Comparison of ENCODE assay signal across 39 cellular contexts in genomic region chr6:12481292-12481691, GRCh38.
"Had no signal": no experiment of that assay in that cellular context is flagged by ENCODE, and none has a peak within 500 bp of the region (broad histone marks: within the 10 kb centered on the region; RNA-seq: fewer than 3 reads in every experiment).

No MANE protein-coding gene starts in this region.

- H3K27ac Mint-ChIP-seq: activated naive CD4-positive, alpha-beta T cell treated with anti-CD3 and anti-CD28 coated beads for 36 hours; activated naive CD4-positive, alpha-beta T cell treated with anti-CD3 and anti-CD28 coated beads, Interleukin-2, amount 10 ng/mL, durations not matched to agents 7 days and 5 days; activated naive CD4-positive, alpha-beta T cell treated with anti-CD3 and anti-CD28 coated beads, Interleukin-2, amount 50 U/mL, for 24 hours; activated naive CD4-positive, alpha-beta T cell treated with anti-CD3 and anti-CD28 coated beads, Interleukin-2, amount 50 U/mL, for 72 hours; activated naive CD8-positive, alpha-beta T cell; activated naive CD8-positive, alpha-beta T cell treated with anti-CD3 and anti-CD28 coated beads for 36 hours; activated naive CD8-positive, alpha-beta T cell treated with anti-CD3 and anti-CD28 coated beads, Interleukin-2, amount 10 ng/mL, durations not matched to agents 7 days and 5 days; activated naive CD8-positive, alpha-beta T cell treated with anti-CD3 and anti-CD28 coated beads, Interleukin-2, amount 50 U/mL, for 24 hours; activated T-cell treated with anti-CD3 and anti-CD28 coated beads, Interleukin-2, amount 50 U/mL, for 24 hours; activated T-cell treated with anti-CD3 and anti-CD28 coated beads, Interleukin-2, amount 50 U/mL, for 72 hours; activated T-helper 1 cell treated with anti-CD3 and anti-CD28 coated beads, Interleukin-12 subunit alpha, Interleukin-12 subunit beta, Interleukin-2, Interleukin-4 antibody, amounts not matched to agents 30 ng/mL and 10 ng/mL and 1 ng/mL, durations not matched to agents 14 hours and 24 hours and 36 hours; activated T-helper 17 cell treated with anti-CD3 and anti-CD28 coated beads, Interleukin-2, amount 50 U/mL, for 72 hours; activated T-helper 2 cell treated with anti-CD3 and anti-CD28 coated beads, Interferon-gamma antibody, Interleukin-2, Interleukin-4, amounts not matched to agents 10 μg/mL and 5 μg/mL and 100 μg/mL, durations not matched to agents 14 hours and 24 hours and 36 hours had no signal

- H3K9me3 ChIP-seq: adrenal gland, ascending aorta, body of pancreas, breast epithelium had no signal

- H3K4me3 ChIP-seq: adrenal gland, ascending aorta, body of pancreas, breast epithelium, cardiac muscle cell had no signal

- H3K27me3 Mint-ChIP-seq: activated naive CD4-positive, alpha-beta T cell treated with anti-CD3 and anti-CD28 coated beads, Interleukin-2, amount 10 ng/mL, durations not matched to agents 7 days and 5 days; activated naive CD8-positive, alpha-beta T cell treated with anti-CD3 and anti-CD28 coated beads for 36 hours; activated naive CD8-positive, alpha-beta T cell treated with anti-CD3 and anti-CD28 coated beads, Interleukin-2, amount 50 U/mL, for 24 hours had no signal

- H3K4me1 Mint-ChIP-seq: activated T-helper 17 cell treated with anti-CD3 and anti-CD28 coated beads, Interleukin-2, amount 50 U/mL, for 72 hours; central memory CD8-positive, alpha-beta T cell had no signal

- FAIRE-seq: astrocyte, bronchial epithelial cell had no signal

- ATAC-seq: activated naive CD8-positive, alpha-beta T cell treated with anti-CD3 and anti-CD28 coated beads, Interleukin-2, amount 50 U/mL, for 24 hours; activated T-cell treated with anti-CD3 and anti-CD28 coated beads, Interleukin-2, amount 50 U/mL, for 4 hours; activated T-cell treated with anti-CD3 and anti-CD28 coated beads, Interleukin-2, amount 50 U/mL, for 72 hours; body of pancreas had no signal

- H3K36me3 ChIP-seq: adrenal gland, ascending aorta, brain microvascular endothelial cell, breast epithelium, cardiac muscle cell had no signal

- H3K9me3 Mint-ChIP-seq: activated naive CD4-positive, alpha-beta T cell treated with anti-CD3 and anti-CD28 coated beads for 36 hours; activated naive CD4-positive, alpha-beta T cell treated with anti-CD3 and anti-CD28 coated beads, Interleukin-2, amount 10 ng/mL, durations not matched to agents 7 days and 5 days; activated naive CD4-positive, alpha-beta T cell treated with anti-CD3 and anti-CD28 coated beads, Interleukin-2, amount 50 U/mL, for 24 hours; activated naive CD8-positive, alpha-beta T cell treated with anti-CD3 and anti-CD28 coated beads for 36 hours; activated naive CD8-positive, alpha-beta T cell treated with anti-CD3 and anti-CD28 coated beads, Interleukin-2, amount 10 ng/mL, durations not matched to agents 7 days and 5 days; activated naive CD8-positive, alpha-beta T cell treated with anti-CD3 and anti-CD28 coated beads, Interleukin-2, amount 50 U/mL, for 24 hours; activated T-cell treated with anti-CD3 and anti-CD28 coated beads, Interleukin-2, amount 50 U/mL, for 24 hours; activated T-cell treated with anti-CD3 and anti-CD28 coated beads, Interleukin-2, amount 50 U/mL, for 4 hours; activated T-cell treated with anti-CD3 and anti-CD28 coated beads, Interleukin-2, amount 50 U/mL, for 72 hours; activated T-helper 1 cell treated with anti-CD3 and anti-CD28 coated beads, Interleukin-12 subunit alpha, Interleukin-12 subunit beta, Interleukin-2, Interleukin-4 antibody, amounts not matched to agents 30 ng/mL and 10 ng/mL and 1 ng/mL, durations not matched to agents 14 hours and 24 hours and 36 hours; activated T-helper 17 cell treated with anti-CD3 and anti-CD28 coated beads, Interleukin-2, amount 50 U/mL, for 72 hours; activated T-helper 2 cell treated with anti-CD3 and anti-CD28 coated beads, Interferon-gamma antibody, Interleukin-2, Interleukin-4, amounts not matched to agents 10 μg/mL and 5 μg/mL and 100 μg/mL, durations not matched to agents 14 hours and 24 hours and 36 hours; central memory CD8-positive, alpha-beta T cell had no signal

- H3K4me3 Mint-ChIP-seq: activated naive CD4-positive, alpha-beta T cell treated with anti-CD3 and anti-CD28 coated beads for 36 hours; activated naive CD4-positive, alpha-beta T cell treated with anti-CD3 and anti-CD28 coated beads, Interleukin-2, amount 10 ng/mL, durations not matched to agents 7 days and 5 days; activated naive CD4-positive, alpha-beta T cell treated with anti-CD3 and anti-CD28 coated beads, Interleukin-2, amount 50 U/mL, for 24 hours; activated naive CD8-positive, alpha-beta T cell; activated naive CD8-positive, alpha-beta T cell treated with anti-CD3 and anti-CD28 coated beads for 36 hours; activated naive CD8-positive, alpha-beta T cell treated with anti-CD3 and anti-CD28 coated beads, Interleukin-2, amount 10 ng/mL, durations not matched to agents 7 days and 5 days; activated naive CD8-positive, alpha-beta T cell treated with anti-CD3 and anti-CD28 coated beads, Interleukin-2, amount 50 U/mL, for 24 hours; activated T-cell treated with anti-CD3 and anti-CD28 coated beads, Interleukin-2, amount 50 U/mL, for 24 hours; activated T-cell treated with anti-CD3 and anti-CD28 coated beads, Interleukin-2, amount 50 U/mL, for 4 hours; activated T-cell treated with anti-CD3 and anti-CD28 coated beads, Interleukin-2, amount 50 U/mL, for 72 hours; activated T-helper 1 cell treated with anti-CD3 and anti-CD28 coated beads, Interleukin-12 subunit alpha, Interleukin-12 subunit beta, Interleukin-2, Interleukin-4 antibody, amounts not matched to agents 30 ng/mL and 10 ng/mL and 1 ng/mL, durations not matched to agents 14 hours and 24 hours and 36 hours; activated T-helper 17 cell treated with anti-CD3 and anti-CD28 coated beads, Interleukin-2, amount 50 U/mL, for 72 hours; brain; central memory CD8-positive, alpha-beta T cell had no signal

- H3K4me1 ChIP-seq: breast epithelium had no signal

- DNase-seq: activated effector memory CD4-positive, alpha-beta T cell treated with anti-CD3 and anti-CD28 coated beads, Interleukin-2, amount 50 U/mL, for 16 hours; activated effector memory CD4-positive, alpha-beta T cell treated with Interleukin-2 at 50 U/mL for 16 hours; activated gamma-delta T cell; activated gamma-delta T cell treated with Interleukin-2 at 50 U/mL for 16 hours; activated naive CD4-positive, alpha-beta T cell; activated naive CD4-positive, alpha-beta T cell treated with anti-CD3 and anti-CD28 coated beads for 36 hours; activated naive CD4-positive, alpha-beta T cell treated with anti-CD3 and anti-CD28 coated beads, Interleukin-2, amount 10 ng/mL, durations not matched to agents 7 days and 5 days; activated naive CD4-positive, alpha-beta T cell treated with anti-CD3 and anti-CD28 coated beads, Interleukin-2, amount 50 U/mL, for 16 hours; activated naive CD4-positive, alpha-beta T cell treated with Interleukin-2 at 50 U/mL for 16 hours; activated naive CD8-positive, alpha-beta T cell treated with anti-CD3 and anti-CD28 coated beads for 36 hours; activated naive CD8-positive, alpha-beta T cell treated with anti-CD3 and anti-CD28 coated beads, Interleukin-2, amount 10 ng/mL, durations not matched to agents 7 days and 5 days; activated naive CD8-positive, alpha-beta T cell treated with anti-CD3 and anti-CD28 coated beads, Interleukin-2, amount 50 U/mL, for 24 hours; activated T-cell treated with anti-CD3 and anti-CD28 coated beads, Interleukin-2, amount 50 U/mL, for 24 hours; activated T-cell treated with anti-CD3 and anti-CD28 coated beads, Interleukin-2, amount 50 U/mL, for 4 hours; activated T-cell treated with anti-CD3 and anti-CD28 coated beads, Interleukin-2, amount 50 U/mL, for 48 hours; activated T-cell treated with anti-CD3 and anti-CD28 coated beads, Interleukin-2, amount 50 U/mL, for 72 hours; adrenal gland; amniotic stem cell; amygdala; anterior cingulate cortex; aorta; body of pancreas; brain microvascular endothelial cell; caudate nucleus; central memory CD4-positive, alpha-beta T cell; cerebellar nuclear complex had no signal

- H3K36me3 Mint-ChIP-seq: activated naive CD4-positive, alpha-beta T cell treated with anti-CD3 and anti-CD28 coated beads, Interleukin-2, amount 10 ng/mL, durations not matched to agents 7 days and 5 days; activated naive CD4-positive, alpha-beta T cell treated with anti-CD3 and anti-CD28 coated beads, Interleukin-2, amount 50 U/mL, for 24 hours; activated naive CD8-positive, alpha-beta T cell; activated naive CD8-positive, alpha-beta T cell treated with anti-CD3 and anti-CD28 coated beads for 36 hours; activated naive CD8-positive, alpha-beta T cell treated with anti-CD3 and anti-CD28 coated beads, Interleukin-2, amount 10 ng/mL, durations not matched to agents 7 days and 5 days; brain had no signal

- H3K27ac ChIP-seq: adrenal gland, ascending aorta, body of pancreas, brain microvascular endothelial cell, breast epithelium, cardiac muscle cell had no signal
